Comparison of ENCODE assay signal across 25 cellular contexts in genomic region chr11:957201-957920, GRCh38. TPM values are rescaled to one million over a fixed set of nuclear protein-coding genes. Genes with fewer than 3 reads are reported as not detected.
DNase-seq lines count a peak whose midpoint lies in the region; ATAC-seq and TF ChIP-seq lines count a peak whose summit lies in the region.
"Had no signal": no experiment of that assay in that cellular context is flagged by ENCODE, and none has a peak within 500 bp of the region (broad histone marks: within the 10 kb centered on the region; RNA-seq: fewer than 3 reads in every experiment).

No MANE protein-coding gene starts in this region.

- H3K4me1 ChIP-seq in foreskin keratinocyte: peaks cover 21% of the 10 kb centered on the region

- peaks cover 50% of the 10 kb centered on the region for H3K4me1 Mint-ChIP-seq in nephron

- TF ChIP-seq CTCF in WERI-Rb-1 (IDR thresholded peaks at IDR 0.05; ENCODE audit: low read depth, low read length) (no peak), foreskin keratinocyte (conservative IDR thresholded peaks at IDR 0.05) (no peak), nephron (IDR thresholded peaks at IDR 0.05; ENCODE audit: unreplicated experiment in 3 of 3) (no peak)

- H3K27ac Mint-ChIP-seq in nephron: peak overlapping the region; percentile 58 to 95 (median 80)

- H3K9me3 Mint-ChIP-seq in nephron: no peaks in the 10 kb centered on the region
- H3K9me3 Mint-ChIP-seq: central memory CD8-positive, alpha-beta T cell had no signal

- H3K4me3 ChIP-seq in WERI-Rb-1 (ENCODE audit: low read depth, low read length): no peak overlapping the region
- H3K4me3 ChIP-seq: pancreas, stomach, thyroid gland had no signal

- H3K36me3 ChIP-seq in WERI-Rb-1: peaks cover 25% of the 10 kb centered on the region

- no peaks in the 10 kb centered on the region for H3K27me3 ChIP-seq in WERI-Rb-1 (ENCODE audit: insufficient read depth, low read depth, severe bottlenecking)
- no peaks in the 10 kb centered on the region for H3K27me3 ChIP-seq in foreskin keratinocyte
- H3K27me3 ChIP-seq: pancreas, stomach, thyroid gland had no signal

- peaks cover 27% of the 10 kb centered on the region for H3K36me3 Mint-ChIP-seq in nephron (ENCODE audit: low read depth)

- H3K27me3 Mint-ChIP-seq in nephron (ENCODE audit: low read depth): no peaks in the 10 kb centered on the region
- H3K27me3 Mint-ChIP-seq: central memory CD8-positive, alpha-beta T cell had no signal

- peak overlapping the region in 1 of 3 experiments; percentile 5 for H3K4me3 Mint-ChIP-seq in nephron
- H3K4me3 Mint-ChIP-seq: central memory CD8-positive, alpha-beta T cell had no signal

- H3K27ac ChIP-seq in WERI-Rb-1: peak overlapping the region; percentile 30; the same call in 1 of the 2 replicates
- H3K27ac ChIP-seq in foreskin keratinocyte: no peak overlapping the region
- H3K27ac ChIP-seq: stomach, thyroid gland had no signal

- peak; percentile 68 for DNase-seq in ELF-1 (ENCODE audit: low read depth, low spot score)
- DNase-seq in WERI-Rb-1: no peak
- no peak for DNase-seq in foreskin keratinocyte
- no peak for DNase-seq in nucleus accumbens (lab: John Stamatoyannopoulos, UW)
- DNase-seq in NCI-H1092 (lab: John Stamatoyannopoulos, UW): no peak
- DNase-seq in D341Med (ENCODE audit: low spot score): no peak
- no peak for DNase-seq in NCI-H146 (lab: John Stamatoyannopoulos, UW)
- DNase-seq: ACHN; activated CD4-positive, CD25-positive, alpha-beta regulatory T cell treated with anti-CD3 and anti-CD28 coated beads, Interleukin-2, amount 50 U/mL, for 72 hours; activated effector memory CD4-positive, alpha-beta T cell treated with Interleukin-2 at 50 U/mL for 16 hours; activated T-cell treated with anti-CD3 and anti-CD28 coated beads for 4 hours; DMS79 treated with DMSO at 0.1 percent for 48 hours; Kasumi-1; left colon; NCI-H446; retina; RPMI8226; stimulated activated CD4-positive, alpha-beta T cell treated with anti-CD3 and anti-CD28 coated beads, Interleukin-2, amount 100 ng/mL, for 24 hours; stomach; T-helper 1 cell; thyroid gland had no signal

- peak; percentile 11 for ATAC-seq in foreskin keratinocyte
- ATAC-seq: HepG2, left colon, pancreas had no signal

- H3K9me3 ChIP-seq in WERI-Rb-1 (ENCODE audit: severe bottlenecking): no peaks in the 10 kb centered on the region
- H3K9me3 ChIP-seq: pancreas, stomach, thyroid gland had no signal

RNA-seq across cellular contexts. Expression of gene AP2A2, which starts 31.7 kb away (rescaled TPM):
- total RNA-seq in foreskin keratinocyte: 45.2 and 45.5 TPM in 2 replicates
- 37.2 and 40.2 TPM in 2 replicates for polyA plus RNA-seq in foreskin keratinocyte

RNA-seq across cellular contexts. Expression of gene CHID1, which starts 46.8 kb away (rescaled TPM):
- total RNA-seq in foreskin keratinocyte: 63.7 and 66.4 TPM in 2 replicates
- 51.9 and 52.6 TPM in 2 replicates for polyA plus RNA-seq in foreskin keratinocyte
